ENCODE assay signal across 16 cellular contexts in genomic region chr4:112589207-112589606, GRCh38. TPM values are rescaled to one million over a fixed set of nuclear protein-coding genes. Genes with fewer than 3 reads are reported as not detected.
A peak's percentile ranks its signal among the peaks of the same experiment; 100 is the strongest.
DNase-seq lines count a peak whose midpoint lies in the region; ATAC-seq and TF ChIP-seq lines count a peak whose summit lies in the region.
"Had no signal": no experiment of that assay in that cellular context is flagged by ENCODE, and none has a peak within 500 bp of the region (broad histone marks: within the 10 kb centered on the region; RNA-seq: fewer than 3 reads in every experiment).

No MANE protein-coding gene starts in this region.

- dilution Hi-C loops in mammary epithelial cell (cut with HindIII; ENCODE audit: low sequenced_read_pairs) = no loop called here

- CTCF ChIA-PET in mammary epithelial cell (lab: Charles Lee; ENCODE audit: low non-redundant PET) = no interaction called here

- H2BK5ac ChIP-seq in mesenchymal stem cell (ENCODE audit: low read depth, low read length, poor library complexity, severe bottlenecking) = no peak overlapping the region

- intact Hi-C loops in mammary epithelial cell (cut with micrococcal nuclease) = no loop called here

- no peak overlapping the region for H3K4me3 ChIP-seq in mammary epithelial cell (replicated peaks in 1 of 3; ENCODE audit: insufficient read depth in 1 of 3, low read depth in 2 of 3, low read length in 3 of 3)
- no peak overlapping the region for H3K4me3 ChIP-seq in mesenchymal stem cell (ENCODE audit: insufficient read depth in 1 of 2, low read depth in 1 of 2, low read length in 2 of 2)
- H3K4me3 ChIP-seq: upper lobe of left lung had no signal

- no peaks in the 10 kb centered on the region for H3K79me1 ChIP-seq in mesenchymal stem cell (replicated peaks; ENCODE audit: low read length, poor library complexity, severe bottlenecking)

- no peak overlapping the region for H2BK12ac ChIP-seq in mesenchymal stem cell (ENCODE audit: low read length in 2 of 2)

- peak overlapping the region; percentile 16 for H3K4me2 ChIP-seq in mammary epithelial cell (ENCODE audit: insufficient read depth, low read depth, low read length)
- H3K4me2 ChIP-seq in mesenchymal stem cell (ENCODE audit: low read length, poor library complexity, severe bottlenecking) = no peak overlapping the region

- no peak overlapping the region for H3K4ac ChIP-seq in mesenchymal stem cell (ENCODE audit: low read depth in 1 of 2, low read length in 2 of 2)

- H4K20me1 ChIP-seq in mammary epithelial cell (ENCODE audit: insufficient read depth, low read length) = no peaks in the 10 kb centered on the region

- H2BK15ac ChIP-seq in mesenchymal stem cell (ENCODE audit: low read depth, poor library complexity, severe bottlenecking) = no peak overlapping the region

- H3K27ac ChIP-seq in mammary epithelial cell (ENCODE audit: insufficient read depth, low read depth, low read length) (no peak overlapping the region), mesenchymal stem cell (ENCODE audit: low read length, poor library complexity, severe bottlenecking) (no peak overlapping the region)
- H3K27ac ChIP-seq: upper lobe of left lung had no signal

- H3K23ac ChIP-seq in mesenchymal stem cell (ENCODE audit: low read length in 2 of 2) = no peak overlapping the region

- H2AFZ ChIP-seq in mammary epithelial cell (ENCODE audit: low read depth, low read length) (no peak overlapping the region), mesenchymal stem cell (ENCODE audit: low read depth, low read length) (no peak overlapping the region)

- no peak overlapping the region for H2BK120ac ChIP-seq in mesenchymal stem cell (ENCODE audit: low read depth, low read length)

- H3K4me1 ChIP-seq in mammary epithelial cell (ENCODE audit: insufficient read depth, low read length) (peaks cover 4% of the 10 kb centered on the region), mesenchymal stem cell (ENCODE audit: control insufficient read depth, insufficient read depth, low read depth, low read length) (no peaks in the 10 kb centered on the region)
- H3K4me1 ChIP-seq: upper lobe of left lung had no signal

- H3K27me3 ChIP-seq in mammary epithelial cell (ENCODE audit: insufficient read depth, low read length) (no peaks in the 10 kb centered on the region), mesenchymal stem cell (ENCODE audit: control insufficient read depth in 1 of 2, insufficient read depth in 1 of 2, low read length in 2 of 2) (no peaks in the 10 kb centered on the region)
- H3K27me3 ChIP-seq: upper lobe of left lung had no signal

- TF ChIP-seq CTCF in mammary epithelial cell (conservative IDR thresholded peaks at IDR 0.05 in 1 of 2, IDR thresholded peaks at IDR 0.05 in 1 of 2; ENCODE audit: extremely low read depth in 1 of 2, insufficient read depth in 1 of 2, low read depth in 1 of 2, low read length in 2 of 2) = no peak

- ATAC-seq in GM21390 (IDR thresholded peaks at IDR 0.05; ENCODE audit: unreplicated experiment) = no peak
- no peak for ATAC-seq in HG03378 (IDR thresholded peaks at IDR 0.05; ENCODE audit: unreplicated experiment)

- in situ Hi-C loops in mammary epithelial cell (cut with MboI; ENCODE audit: low sequenced_read_pairs in 2 of 2) = no loop called here

- H3K36me3 ChIP-seq in mammary epithelial cell (ENCODE audit: insufficient read depth, low read length) (peaks cover 7% of the 10 kb centered on the region), mesenchymal stem cell (ENCODE audit: control insufficient read depth in 1 of 2, insufficient read depth in 2 of 2, low read depth in 1 of 2, low read length in 2 of 2) (no peaks in the 10 kb centered on the region)
- H3K36me3 ChIP-seq: upper lobe of left lung had no signal

- BruUV-seq in mammary epithelial cell (replicated peaks; lab: Mats Ljungman, UMichigan) = no TSS peak

- H3K79me2 ChIP-seq in mammary epithelial cell (ENCODE audit: insufficient read depth, low read length) = no peaks in the 10 kb centered on the region

- H3K9ac ChIP-seq in mammary epithelial cell (ENCODE audit: insufficient read depth, low read length) (no peak overlapping the region), mesenchymal stem cell (ENCODE audit: low read length) (no peak overlapping the region)

- H2AK5ac ChIP-seq in mesenchymal stem cell (ENCODE audit: low read length, severe bottlenecking) = no peak overlapping the region

- H3K9me3 ChIP-seq in mammary epithelial cell (replicated peaks; ENCODE audit: insufficient read depth, low read length) (no peaks in the 10 kb centered on the region), mesenchymal stem cell (ENCODE audit: control insufficient read depth, low read length) (peaks cover 3% of the 10 kb centered on the region)
- H3K9me3 ChIP-seq: upper lobe of left lung had no signal

- no peak overlapping the region for H4K91ac ChIP-seq in mesenchymal stem cell (ENCODE audit: low read length)

- DNase-seq in Daoy (ENCODE audit: low read depth) (peak; percentile 4), LHCN-M2 (ENCODE audit: low read depth) (peak; percentile 85), mammary epithelial cell (peak; percentile 6), mesenchymal stem cell (peak; percentile 43), NCI-H2171 treated with DMSO at 0.1 percent for 48 hours (lab: John Stamatoyannopoulos, UW) (no peak), D341Med (ENCODE audit: low spot score) (no peak)
- DNase-seq: activated CD4-positive, alpha-beta memory T cell treated with anti-CD3 and anti-CD28 coated beads, Interleukin-2, amount 10 ng/mL, durations not matched to agents 7 days and 5 days; aorta; C1 segment of cervical spinal cord; Karpas-422; kidney; NCI-H2029 treated with DMSO at 0.1 percent for 48 hours; SHP77; upper lobe of left lung had no signal

- H4K8ac ChIP-seq in mesenchymal stem cell (ENCODE audit: low read length) = no peak overlapping the region

- H3K18ac ChIP-seq in mesenchymal stem cell (ENCODE audit: low read depth in 1 of 2, low read length in 2 of 2) = no peak overlapping the region

- no peak overlapping the region for H3K14ac ChIP-seq in mesenchymal stem cell (ENCODE audit: low read length in 2 of 2)

RNA-seq across cellular contexts. Expression of gene ZGRF1, which starts 47.5 kb away (rescaled TPM):
- total RNA-seq in Daoy (2014; rRNA removed; shearing (Covaris generic)) = 6.3 and 8.4 TPM in 2 replicates
- total RNA-seq in LHCN-M2 (2014; rRNA removed) = 14.9 and 17.4 TPM in 2 replicates
- polyA plus RNA-seq in LHCN-M2 (2012) = 1.4 TPM
- total RNA-seq in mammary epithelial cell = 10 to 100 TPM in 1 of 2 donors, 1 to 10 TPM in 1; 3.3 to 10.3 TPM
- 3.3 TPM for polyA plus RNA-seq in mammary epithelial cell
- 7.8 TPM for polyA minus RNA-seq in mammary epithelial cell
- 1.8 TPM for polyA plus RNA-seq in mesenchymal stem cell (2013, experiment 1 of 2)
- 1.6 TPM for polyA plus RNA-seq in mesenchymal stem cell (2013, experiment 2 of 2)

RNA-seq across cellular contexts. Expression of gene LARP7, which starts 47.7 kb away (rescaled TPM):
- total RNA-seq in Daoy (2014; rRNA removed; shearing (Covaris generic)) = 24.1 and 39.7 TPM in 2 replicates
- total RNA-seq in LHCN-M2 (2014; rRNA removed) (37.4 and 47.8 TPM in 2 replicates), mammary epithelial cell (10 to 100 TPM; 16.8 to 34.9 TPM)
- 21.6 TPM for polyA plus RNA-seq in LHCN-M2 (2012)
- 11.4 TPM for polyA plus RNA-seq in mammary epithelial cell
- polyA minus RNA-seq in mammary epithelial cell = 20.2 TPM
- 60.7 TPM for polyA plus RNA-seq in mesenchymal stem cell (2013, experiment 1 of 2)
- polyA plus RNA-seq in mesenchymal stem cell (2013, experiment 2 of 2) = 74.8 TPM

Comparison
In these comparisons a context has a peak if more than half of its experiments do, and no peak if none do; other contexts are left out.
1. DNase-seq: peak in Daoy (single experiment), LHCN-M2 (single experiment), mammary epithelial cell (single experiment) and mesenchymal stem cell (single experiment); none in NCI-H2171 treated with DMSO at 0.1 percent for 48 hours (single experiment) and D341Med (single experiment).